ENCODE assay signal across 9 cellular contexts in genomic region chrX:23919148-23919547, GRCh38. TPM values are rescaled to one million over a fixed set of nuclear protein-coding genes. Genes with fewer than 3 reads are reported as not detected.
"Had no signal": no experiment of that assay in that cellular context is flagged by ENCODE, and none has a peak within 500 bp of the region (broad histone marks: within the 10 kb centered on the region; RNA-seq: fewer than 3 reads in every experiment).

No MANE protein-coding gene starts in this region.

- H2AFZ ChIP-seq: GM23338 had no signal

- DNase-seq: HCEC 1CT, HFFc6, Karpas-422 had no signal

- H3K27ac ChIP-seq: KMS-11 had no signal

- H3K4me3 ChIP-seq: GM23338 had no signal

- H3K4me2 ChIP-seq: GM23338, KMS-11 had no signal

- H3K9ac ChIP-seq: KMS-11 had no signal

- FAIRE-seq: H54 had no signal

RNA-seq across cellular contexts. Expression of gene CXorf58, which starts 11.3 kb away (rescaled TPM):
- total RNA-seq: H1, H9, HFFc6, HT-29 had no signal
- polyA plus RNA-seq: GM23338 had no signal
